In the genomic region with DNA sequence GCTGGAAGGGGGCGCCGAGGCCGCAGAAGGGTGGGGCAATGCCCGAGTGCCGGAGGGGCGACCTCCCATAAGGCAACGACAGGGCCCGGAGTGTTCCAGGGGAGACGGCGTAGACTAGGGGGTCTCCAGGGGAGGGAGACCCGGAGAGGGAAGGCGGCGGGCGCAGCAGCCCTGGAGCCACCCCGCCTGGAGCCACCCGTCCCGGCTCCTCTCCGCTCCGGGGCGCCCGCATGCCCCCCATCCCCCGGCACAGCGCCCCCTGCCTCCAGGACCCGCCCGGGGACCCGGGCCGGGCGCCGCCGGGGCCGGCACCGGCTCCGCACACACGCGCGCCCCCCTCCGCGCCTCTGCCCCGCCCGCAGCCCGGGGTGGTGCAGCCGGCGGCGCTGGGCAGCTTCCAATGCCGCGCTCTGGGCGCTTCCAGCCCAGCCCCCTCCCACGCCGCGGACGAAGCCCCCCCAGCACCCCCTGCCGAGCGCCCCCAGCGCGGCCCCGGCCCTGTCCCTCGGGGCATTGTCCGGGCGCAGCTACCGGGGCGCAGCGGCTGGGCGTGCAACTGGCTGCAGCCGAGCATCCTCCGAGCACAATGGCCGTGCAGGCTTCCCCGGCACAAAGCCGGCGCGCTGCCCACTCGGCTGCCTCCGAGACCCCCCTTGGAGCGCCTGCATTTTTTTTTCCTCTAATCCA, we compare ENCODE assay signal across 8 cellular contexts. TPM values are rescaled to one million over a fixed set of nuclear protein-coding genes. Genes with fewer than 3 reads are reported as not detected.
DNase-seq lines count a peak whose midpoint lies in the region; ATAC-seq and TF ChIP-seq lines count a peak whose summit lies in the region.

No MANE protein-coding gene starts in this region.

- no peaks in the 10 kb centered on the region for H3K36me3 ChIP-seq in Peyer's patch
- no peaks in the 10 kb centered on the region for H3K36me3 ChIP-seq in naive thymus-derived CD4-positive, alpha-beta T cell (ENCODE audit: control insufficient read depth in 2 of 3, insufficient read depth in 3 of 3, low read length in 3 of 3)

- peaks cover 0 to 15% (median 10%) of the 10 kb centered on the region in 4 donors for H3K4me1 ChIP-seq in Peyer's patch
- H3K4me1 ChIP-seq in naive thymus-derived CD4-positive, alpha-beta T cell (ENCODE audit: control insufficient read depth in 2 of 2, insufficient read depth in 2 of 2, low read length in 2 of 2), result peaks cover 0 to 8% of the 10 kb centered on the region in 2 donors

- POLR2A ChIA-PET in naive thymus-derived CD4-positive, alpha-beta T cell (lab: Charles Lee), result no interaction called here

- TF ChIP-seq POLR2A in Peyer's patch (IDR thresholded peaks at IDR 0.05), result no peak

- H3K4me3 ChIP-seq in Peyer's patch, result peak overlapping the region; percentile 22 to 58 (median 54)
- H3K4me3 ChIP-seq in naive thymus-derived CD4-positive, alpha-beta T cell (ENCODE audit: low read length), result no peak overlapping the region

- no peaks in the 10 kb centered on the region for H3K9me3 Mint-ChIP-seq in endothelial cell (ENCODE audit: unreplicated experiment)
- peaks cover 0 to 10% (median 0%) of the 10 kb centered on the region in 11 donors for H3K9me3 Mint-ChIP-seq in naive thymus-derived CD4-positive, alpha-beta T cell

- H3K4me3 Mint-ChIP-seq in endothelial cell (ENCODE audit: unreplicated experiment), result peak overlapping the region; percentile 82
- peak overlapping the region; percentile 36 to 82 (median 75) for H3K4me3 Mint-ChIP-seq in naive thymus-derived CD4-positive, alpha-beta T cell

- peaks cover 18% of the 10 kb centered on the region for H3K4me1 Mint-ChIP-seq in endothelial cell (ENCODE audit: unreplicated experiment)
- peaks cover 7 to 33% (median 24%) of the 10 kb centered on the region in 7 donors for H3K4me1 Mint-ChIP-seq in naive thymus-derived CD4-positive, alpha-beta T cell

- CTCF ChIA-PET in naive thymus-derived CD4-positive, alpha-beta T cell (lab: Charles Lee), result no interaction called here

- peaks cover 7% of the 10 kb centered on the region for H3K36me3 Mint-ChIP-seq in endothelial cell (ENCODE audit: low read depth, unreplicated experiment)
- H3K36me3 Mint-ChIP-seq in naive thymus-derived CD4-positive, alpha-beta T cell, result peaks cover 0 to 6% (median 3%) of the 10 kb centered on the region in 5 donors

- TF ChIP-seq CTCF in Peyer's patch (IDR thresholded peaks at IDR 0.05) (no peak), endothelial cell (IDR thresholded peaks at IDR 0.05; ENCODE audit: unreplicated experiment) (peak; percentile 25)

- no peak for ATAC-seq in naive thymus-derived CD4-positive, alpha-beta T cell
- ATAC-seq in GM18870 (IDR thresholded peaks at IDR 0.05; ENCODE audit: unreplicated experiment), result no peak

- DNase-seq in NCI-H146 (lab: John Stamatoyannopoulos, UW) (peak; percentile 46), NCI-H146 treated with DMSO at 0.1 percent for 48 hours (lab: John Stamatoyannopoulos, UW; ENCODE audit: unreplicated experiment) (no peak), Peyer's patch (no peak), endothelial cell (ENCODE audit: low spot score) (peak; percentile 51), GF-D8 (lab: John Stamatoyannopoulos, UW) (no peak), DMS53 treated with DMSO at 0.1 percent for 48 hours (lab: John Stamatoyannopoulos, UW; ENCODE audit: unreplicated experiment) (no peak)
- DNase-seq in naive thymus-derived CD4-positive, alpha-beta T cell, result peak in 1 of 9 donors; percentile 15

- peak overlapping the region in 1 of 4 donors; percentile 38 for H3K27ac ChIP-seq in Peyer's patch
- no peak overlapping the region for H3K27ac ChIP-seq in naive thymus-derived CD4-positive, alpha-beta T cell (ENCODE audit: low read depth, low read length)

- peaks cover 23% of the 10 kb centered on the region for H3K27me3 Mint-ChIP-seq in endothelial cell (ENCODE audit: unreplicated experiment)
- H3K27me3 Mint-ChIP-seq in naive thymus-derived CD4-positive, alpha-beta T cell, result peaks cover 52 to 65% (median 61%) of the 10 kb centered on the region in 5 donors

- peaks cover 0 to 4% (median 0%) of the 10 kb centered on the region in 4 donors for H3K9me3 ChIP-seq in Peyer's patch
- no peaks in the 10 kb centered on the region for H3K9me3 ChIP-seq in naive thymus-derived CD4-positive, alpha-beta T cell (ENCODE audit: control insufficient read depth in 2 of 3, low read length in 3 of 3)

- peaks cover 0 to 14% of the 10 kb centered on the region in 2 donors for H3K27me3 ChIP-seq in Peyer's patch
- H3K27me3 ChIP-seq in naive thymus-derived CD4-positive, alpha-beta T cell (ENCODE audit: control insufficient read depth in 2 of 2, insufficient read depth in 2 of 2, low read length in 2 of 2), result no peaks in the 10 kb centered on the region

- intact Hi-C loops in naive thymus-derived CD4-positive, alpha-beta T cell (cut with micrococcal nuclease), result no loop called here

- no peak overlapping the region for H3K27ac Mint-ChIP-seq in endothelial cell (ENCODE audit: unreplicated experiment)
- H3K27ac Mint-ChIP-seq in naive thymus-derived CD4-positive, alpha-beta T cell, result no peak overlapping the region

RNA-seq across cellular contexts. Expression of a gene that starts 0.5 kb away (rescaled TPM):
- total RNA-seq in Peyer's patch (10 to 100 TPM; 14.2 to 85.8 (median 24.7) TPM), endothelial cell (ENCODE audit: unreplicated experiment) (93.7 TPM)
- total RNA-seq in naive thymus-derived CD4-positive, alpha-beta T cell, result 1 to 10 TPM in 4 of 5 experiments, not detected in 1; 2.5 to 9.3 (median 5.0) TPM
- polyA plus RNA-seq in naive thymus-derived CD4-positive, alpha-beta T cell, result 1 to 10 TPM in 1 of 2 donors, under 1 TPM in 1; 0.51 to 2.0 TPM

Comparison
In these comparisons a context has a peak if more than half of its experiments do, and no peak if none do; other contexts are left out.
1. DNase-seq: peak in NCI-H146 (single experiment) and endothelial cell (single experiment); none in NCI-H146 treated with DMSO at 0.1 percent for 48 hours (single experiment), Peyer's patch (0 of 3), GF-D8 (single experiment) and DMS53 treated with DMSO at 0.1 percent for 48 hours (single experiment).